17 cellular contexts compared by ENCODE assay signal in the genomic region with DNA sequence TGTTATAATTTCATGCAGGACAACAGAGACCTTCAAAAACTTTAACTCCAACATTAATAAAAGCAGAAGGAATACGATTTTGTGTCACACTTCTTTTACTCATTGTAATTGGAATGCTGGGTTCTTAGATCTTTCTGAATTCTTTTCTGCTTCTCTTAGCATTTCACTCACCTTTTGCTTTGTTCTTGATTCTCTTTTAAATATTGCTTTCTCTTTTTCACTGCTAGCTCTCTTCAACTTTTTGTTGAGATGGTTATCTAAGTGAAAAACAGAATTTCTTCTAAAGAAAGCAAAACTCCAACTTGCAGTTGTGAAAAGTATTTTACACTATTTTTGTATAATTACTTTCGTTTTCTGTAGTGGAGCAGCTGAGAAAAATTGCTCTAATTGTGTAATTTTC.
DNase-seq lines count a peak whose midpoint lies in the region; ATAC-seq, FAIRE-seq and TF ChIP-seq lines count a peak whose summit lies in the region.
"Had no signal": no experiment of that assay in that cellular context is flagged by ENCODE, and none has a peak within 500 bp of the region (broad histone marks: within the 10 kb centered on the region; RNA-seq: fewer than 3 reads in every experiment).

No MANE protein-coding gene starts in this region.

- H3K27ac ChIP-seq in Karpas-422 (ENCODE audit: low read length) = no peak overlapping the region
- no peak overlapping the region for H3K27ac ChIP-seq in astrocyte (ENCODE audit: low read depth, low read length)
- H3K27ac ChIP-seq in naive thymus-derived CD4-positive, alpha-beta T cell (ENCODE audit: low read depth, low read length) = no peak overlapping the region
- H3K27ac ChIP-seq: gastrocnemius medialis had no signal

- H3K4me3 ChIP-seq in BE2C (ENCODE audit: low read depth, low read length) (0 out of 2 replicates have a peak overlapping the region, but pooled peaks have one; percentile 10), Karpas-422 (ENCODE audit: low read length) (0 out of 2 replicates have a peak overlapping the region, but pooled peaks have one; percentile 10), astrocyte (ENCODE audit: insufficient read depth, low read depth, low read length) (no peak overlapping the region)
- H3K4me3 ChIP-seq in naive thymus-derived CD4-positive, alpha-beta T cell (ENCODE audit: low read length) = peak overlapping the region; percentile 6
- H3K4me3 ChIP-seq: gastrocnemius medialis had no signal

- H4K20me1 ChIP-seq in Karpas-422 (ENCODE audit: insufficient read depth, low read depth, low read length) (no peaks in the 10 kb centered on the region), astrocyte (ENCODE audit: insufficient read depth, low read length) (no peaks in the 10 kb centered on the region)

- peaks cover 3% of the 10 kb centered on the region for H3K4me1 Mint-ChIP-seq in astrocyte (ENCODE audit: low read depth, unreplicated experiment)
- peaks cover 0 to 12% (median 8%) of the 10 kb centered on the region in 7 donors for H3K4me1 Mint-ChIP-seq in naive thymus-derived CD4-positive, alpha-beta T cell
- peaks cover 5 to 6% of the 10 kb centered on the region in 2 donors for H3K4me1 Mint-ChIP-seq in effector memory CD8-positive, alpha-beta T cell (ENCODE audit: low read depth in 2 of 2)

- TF ChIP-seq CTCF in BE2C (IDR thresholded peaks at IDR 0.05; ENCODE audit: low read depth, low read length) = no peak
- TF ChIP-seq CTCF in astrocyte (IDR thresholded peaks at IDR 0.05; ENCODE audit: insufficient read depth, low read depth, low read length) = no peak

- H3K9me2 ChIP-seq in Karpas-422 (replicated peaks; ENCODE audit: insufficient read depth, low read length) = no peaks in the 10 kb centered on the region

- H3K9ac ChIP-seq in Karpas-422 (ENCODE audit: low read length) (no peak overlapping the region), astrocyte (ENCODE audit: low read length) (no peak overlapping the region)

- H3K4me3 Mint-ChIP-seq in astrocyte (ENCODE audit: unreplicated experiment) = no peak overlapping the region
- H3K4me3 Mint-ChIP-seq in naive thymus-derived CD4-positive, alpha-beta T cell = peak overlapping the region in 4 of 10 donors; percentile 59 to 84 (median 78)
- H3K4me3 Mint-ChIP-seq in effector memory CD8-positive, alpha-beta T cell = no peak overlapping the region
- H3K4me3 Mint-ChIP-seq: activated naive CD4-positive, alpha-beta T cell treated with anti-CD3 and anti-CD28 coated beads, Interleukin-2, amount 10 ng/mL, durations not matched to agents 7 days and 5 days; nephron had no signal

- H2AFZ ChIP-seq in Karpas-422 (ENCODE audit: low read length) = no peak overlapping the region
- no peak overlapping the region for H2AFZ ChIP-seq in astrocyte (ENCODE audit: low read depth, low read length)

- intact Hi-C loops in naive thymus-derived CD4-positive, alpha-beta T cell (cut with micrococcal nuclease) = no loop called here

- no peak overlapping the region for H3K27ac Mint-ChIP-seq in astrocyte (ENCODE audit: unreplicated experiment)
- H3K27ac Mint-ChIP-seq in naive thymus-derived CD4-positive, alpha-beta T cell = no peak overlapping the region
- no peak overlapping the region for H3K27ac Mint-ChIP-seq in effector memory CD8-positive, alpha-beta T cell
- H3K27ac Mint-ChIP-seq: activated CD8-positive, alpha-beta T cell treated with anti-CD3 and anti-CD28 coated beads for 36 hours; activated naive CD4-positive, alpha-beta T cell treated with anti-CD3 and anti-CD28 coated beads, Interleukin-2, amount 10 ng/mL, durations not matched to agents 7 days and 5 days; activated T-cell treated with anti-CD3 and anti-CD28 coated beads, Interleukin-2, amount 50 U/mL, for 24 hours; memory B cell had no signal

- CTCF ChIA-PET in naive thymus-derived CD4-positive, alpha-beta T cell (lab: Charles Lee) = no interaction called here

- H3K36me3 ChIP-seq in BE2C (no peaks in the 10 kb centered on the region), Karpas-422 (ENCODE audit: insufficient read depth, low read length) (no peaks in the 10 kb centered on the region), astrocyte (ENCODE audit: insufficient read depth, low read length) (no peaks in the 10 kb centered on the region)
- no peaks in the 10 kb centered on the region for H3K36me3 ChIP-seq in naive thymus-derived CD4-positive, alpha-beta T cell (ENCODE audit: control insufficient read depth in 2 of 3, insufficient read depth in 3 of 3, low read length in 3 of 3)
- H3K36me3 ChIP-seq: gastrocnemius medialis had no signal

- peaks cover 7% of the 10 kb centered on the region; the same call in 1 of the 2 replicates for H3K4me1 ChIP-seq in BE2C
- H3K4me1 ChIP-seq in Karpas-422 (ENCODE audit: low read length) = peaks cover 8% of the 10 kb centered on the region
- H3K4me1 ChIP-seq in astrocyte (ENCODE audit: insufficient read depth, low read length) = peaks cover 4% of the 10 kb centered on the region
- no peaks in the 10 kb centered on the region for H3K4me1 ChIP-seq in naive thymus-derived CD4-positive, alpha-beta T cell (ENCODE audit: control insufficient read depth in 2 of 2, insufficient read depth in 2 of 2, low read length in 2 of 2)
- H3K4me1 ChIP-seq: gastrocnemius medialis had no signal

- POLR2A ChIA-PET in naive thymus-derived CD4-positive, alpha-beta T cell (lab: Charles Lee) = no interaction called here

- H3K27me3 Mint-ChIP-seq in astrocyte (ENCODE audit: low read depth, unreplicated experiment) = peaks cover 2% of the 10 kb centered on the region
- H3K27me3 Mint-ChIP-seq in naive thymus-derived CD4-positive, alpha-beta T cell = peaks cover 4 to 16% (median 10%) of the 10 kb centered on the region in 5 donors
- peaks cover 0 to 9% of the 10 kb centered on the region in 2 donors for H3K27me3 Mint-ChIP-seq in effector memory CD8-positive, alpha-beta T cell
- H3K27me3 Mint-ChIP-seq: activated naive CD4-positive, alpha-beta T cell treated with anti-CD3 and anti-CD28 coated beads, Interleukin-2, amount 10 ng/mL, durations not matched to agents 7 days and 5 days had no signal

- H3K79me2 ChIP-seq in Karpas-422 (ENCODE audit: low read length) (no peaks in the 10 kb centered on the region), astrocyte (ENCODE audit: insufficient read depth, low read length) (no peaks in the 10 kb centered on the region)

- peak overlapping the region; percentile 52 for H3K4me2 ChIP-seq in Karpas-422 (ENCODE audit: low read depth, low read length, poor library complexity, severe bottlenecking)
- peak overlapping the region; percentile 57 for H3K4me2 ChIP-seq in astrocyte (ENCODE audit: low read length)

- FAIRE-seq in astrocyte (lab: Jason Lieb, UNC) = no peak
- FAIRE-seq: colon had no signal

- no peak for ATAC-seq in naive thymus-derived CD4-positive, alpha-beta T cell
- no peak for ATAC-seq in HG02588 (IDR thresholded peaks at IDR 0.05; ENCODE audit: unreplicated experiment)
- no peak for ATAC-seq in effector memory CD8-positive, alpha-beta T cell (replicated peaks)
- ATAC-seq: activated CD8-positive, alpha-beta T cell treated with anti-CD3 and anti-CD28 coated beads for 36 hours; gastrocnemius medialis had no signal

- H3K9me3 Mint-ChIP-seq in astrocyte (ENCODE audit: unreplicated experiment) = no peaks in the 10 kb centered on the region
- H3K9me3 Mint-ChIP-seq in naive thymus-derived CD4-positive, alpha-beta T cell = peaks cover 0 to 7% (median 0%) of the 10 kb centered on the region in 11 donors
- no peaks in the 10 kb centered on the region for H3K9me3 Mint-ChIP-seq in effector memory CD8-positive, alpha-beta T cell
- H3K9me3 Mint-ChIP-seq: activated CD8-positive, alpha-beta T cell treated with anti-CD3 and anti-CD28 coated beads for 36 hours; activated naive CD4-positive, alpha-beta T cell treated with anti-CD3 and anti-CD28 coated beads, Interleukin-2, amount 10 ng/mL, durations not matched to agents 7 days and 5 days; activated T-cell treated with anti-CD3 and anti-CD28 coated beads, Interleukin-2, amount 50 U/mL, for 24 hours; nephron had no signal

- no peaks in the 10 kb centered on the region for H3K36me3 Mint-ChIP-seq in astrocyte (ENCODE audit: low read depth, unreplicated experiment)
- H3K36me3 Mint-ChIP-seq in naive thymus-derived CD4-positive, alpha-beta T cell = no peaks in the 10 kb centered on the region
- H3K36me3 Mint-ChIP-seq in effector memory CD8-positive, alpha-beta T cell (ENCODE audit: insufficient read depth) = no peaks in the 10 kb centered on the region
- H3K36me3 Mint-ChIP-seq: activated naive CD4-positive, alpha-beta T cell treated with anti-CD3 and anti-CD28 coated beads, Interleukin-2, amount 10 ng/mL, durations not matched to agents 7 days and 5 days; memory B cell had no signal

- H3K9me3 ChIP-seq in BE2C = no peaks in the 10 kb centered on the region
- H3K9me3 ChIP-seq in Karpas-422 (ENCODE audit: low read length) = no peaks in the 10 kb centered on the region
- no peaks in the 10 kb centered on the region for H3K9me3 ChIP-seq in astrocyte (ENCODE audit: insufficient read depth, low read depth, low read length)
- no peaks in the 10 kb centered on the region for H3K9me3 ChIP-seq in naive thymus-derived CD4-positive, alpha-beta T cell (ENCODE audit: control insufficient read depth in 2 of 3, low read length in 3 of 3)
- H3K9me3 ChIP-seq: gastrocnemius medialis had no signal

- H3K27me3 ChIP-seq in BE2C (no peaks in the 10 kb centered on the region), Karpas-422 (ENCODE audit: low read length) (no peaks in the 10 kb centered on the region), astrocyte (ENCODE audit: insufficient read depth, low read length) (no peaks in the 10 kb centered on the region)
- peaks cover 0 to 2% of the 10 kb centered on the region in 2 donors for H3K27me3 ChIP-seq in naive thymus-derived CD4-positive, alpha-beta T cell (ENCODE audit: control insufficient read depth in 2 of 2, insufficient read depth in 2 of 2, low read length in 2 of 2)
- H3K27me3 ChIP-seq: gastrocnemius medialis had no signal

- DNase-seq in BE2C = no peak
- DNase-seq in Karpas-422 = no peak
- no peak for DNase-seq in astrocyte (ENCODE audit: low read depth)
- no peak for DNase-seq in naive thymus-derived CD4-positive, alpha-beta T cell
- DNase-seq in ureter (ENCODE audit: low spot score) = no peak
- no peak for DNase-seq in activated T-cell treated with anti-CD3 and anti-CD28 coated beads, Interleukin-2, amount 50 U/mL, for 1 hour
- DNase-seq in effector memory CD8-positive, alpha-beta T cell = no peak
- DNase-seq: activated CD8-positive, alpha-beta T cell treated with anti-CD3 and anti-CD28 coated beads for 36 hours; activated naive CD4-positive, alpha-beta T cell treated with anti-CD3 and anti-CD28 coated beads, Interleukin-2, amount 10 ng/mL, durations not matched to agents 7 days and 5 days; activated T-cell treated with anti-CD3 and anti-CD28 coated beads, Interleukin-2, amount 50 U/mL, for 24 hours; gastrocnemius medialis; NCI-H2171; T-helper 2 cell had no signal
